Comparison of ENCODE assay signal across 8 cellular contexts in genomic region chr1:190478193-190479007, GRCh38. TPM values are rescaled to one million over a fixed set of nuclear protein-coding genes. Genes with fewer than 3 reads are reported as not detected.
A peak's percentile ranks its signal among the peaks of the same experiment; 100 is the strongest.
DNase-seq lines count a peak whose midpoint lies in the region; ATAC-seq and TF ChIP-seq lines count a peak whose summit lies in the region.

No MANE protein-coding gene starts in this region.

- TF ChIP-seq POLR2A in stomach (IDR thresholded peaks at IDR 0.05): no peak

- peak overlapping the region; percentile 26 to 47 (median 36) for H3K4me3 ChIP-seq in stomach
- peak overlapping the region in 1 of 2 donors; percentile 21 for H3K4me3 ChIP-seq in tibial artery

- H3K9me3 ChIP-seq in stomach: no peaks in the 10 kb centered on the region
- H3K9me3 ChIP-seq in tibial artery: no peaks in the 10 kb centered on the region

- WGBS in stomach, 5 donors: 1 to 2% (median 2%) methylated on average over 37 of the region's 37 CpGs

- TF ChIP-seq CTCF in stomach (IDR thresholded peaks at IDR 0.05) (no peak), tibial artery (IDR thresholded peaks at IDR 0.05) (no peak)

- no peak for TF ChIP-seq EP300 in stomach (IDR thresholded peaks at IDR 0.05)

- peak; percentile 88 for DNase-seq in NCI-H1105 treated with DMSO at 0.1 percent for 48 hours (lab: John Stamatoyannopoulos, UW)
- DNase-seq in astrocyte of the hippocampus (ENCODE audit: low read depth, low spot score): peak; percentile 53
- DNase-seq in iPS-NIHi11 (ENCODE audit: low spot score): peak; percentile 34
- no peak for DNase-seq in stomach
- DNase-seq in AG08396 (ENCODE audit: low spot score): no peak
- no peak for DNase-seq in tibial artery

- H3K27ac ChIP-seq in stomach: no peak overlapping the region
- H3K27ac ChIP-seq in tibial artery: no peak overlapping the region

- no peaks in the 10 kb centered on the region for H3K36me3 ChIP-seq in stomach
- no peaks in the 10 kb centered on the region for H3K36me3 ChIP-seq in tibial artery

- H3K4me1 ChIP-seq in stomach (peaks cover 4 to 44% (median 29%) of the 10 kb centered on the region in 4 donors), tibial artery (peaks cover 0 to 30% (median 13%) of the 10 kb centered on the region in 4 donors)

- peak; percentile 42 for ATAC-seq in GM19025 (IDR thresholded peaks at IDR 0.05; ENCODE audit: low read depth, unreplicated experiment)
- no peak for ATAC-seq in HG03025 (IDR thresholded peaks at IDR 0.05; ENCODE audit: low FRiP score, unreplicated experiment)

- H3K27me3 ChIP-seq in stomach: peaks cover 0 to 53% (median 51%) of the 10 kb centered on the region in 3 donors
- peaks cover 0 to 34% of the 10 kb centered on the region in 2 donors for H3K27me3 ChIP-seq in tibial artery

- intact Hi-C loops in stomach (cut with DNase I; ENCODE audit: low total_unique reads) (no loop called here), tibial artery (cut with DNase I; ENCODE audit: low total_unique reads) (no loop called here)

RNA-seq across cellular contexts. Expression of gene BRINP3, which starts 0.7 kb away (rescaled TPM):
- 10 to 100 TPM in 2 of 5 donors, not detected in 3; 14.7 to 25.5 TPM for total RNA-seq in stomach
- polyA plus RNA-seq in stomach: under 1 TPM in 2 of 3 donors, not detected in 1; 0.06 to 0.10 TPM

Comparison
In these comparisons a context has a peak if more than half of its experiments do, and no peak if none do; other contexts are left out.
1. DNase-seq: peak in NCI-H1105 treated with DMSO at 0.1 percent for 48 hours (single experiment), astrocyte of the hippocampus (single experiment) and iPS-NIHi11 (single experiment); none in stomach (single experiment), AG08396 (single experiment) and tibial artery (0 of 2).